Comparison of ENCODE assay signal across 19 cellular contexts in genomic region chr5:128632264-128632663, GRCh38.
DNase-seq lines count a peak whose midpoint lies in the region; ATAC-seq and TF ChIP-seq lines count a peak whose summit lies in the region.
"Had no signal": no experiment of that assay in that cellular context is flagged by ENCODE, and none has a peak within 500 bp of the region (broad histone marks: within the 10 kb centered on the region; RNA-seq: fewer than 3 reads in every experiment).

No MANE protein-coding gene starts in this region.

- no peak overlapping the region for H2BK15ac ChIP-seq in neuronal stem cell (ENCODE audit: low read length)

- H2BK5ac ChIP-seq in neuronal stem cell (ENCODE audit: low read length), result no peak overlapping the region

- H3K9me3 ChIP-seq in PC-3 (ENCODE audit: low read length) (no peaks in the 10 kb centered on the region), neuronal stem cell (replicated peaks in 1 of 2; ENCODE audit: control insufficient read depth in 2 of 2, insufficient read depth in 1 of 2, low read depth in 1 of 2, low read length in 2 of 2) (no peaks in the 10 kb centered on the region)
- H3K9me3 ChIP-seq: pancreas had no signal

- peak; percentile 78 for ATAC-seq in PC-3
- ATAC-seq: activated CD4-positive, CD25-positive, alpha-beta regulatory T cell treated with anti-CD3 and anti-CD28 coated beads, Interleukin-2, amount 50 U/mL, for 24 hours; activated T-helper 17 cell treated with anti-CD3 and anti-CD28 coated beads, Interleukin-2, amount 50 U/mL, for 72 hours; GM23338; pancreas had no signal

- H2BK120ac ChIP-seq in neuronal stem cell (ENCODE audit: low read depth, low read length), result no peak overlapping the region

- no peaks in the 10 kb centered on the region for H3K79me1 ChIP-seq in neuronal stem cell (ENCODE audit: low read depth, low read length)

- CTCF ChIA-PET in PC-3 (lab: Charles Lee), result no interaction called here

- intact Hi-C loops in PC-3 (cut with micrococcal nuclease), result no loop called here

- H2BK12ac ChIP-seq in neuronal stem cell (ENCODE audit: low read length), result no peak overlapping the region

- in situ Hi-C loops in GM13976 (cut with MboI; ENCODE audit: low sequenced_read_pairs, unreplicated experiment), result no loop called here

- H3K4me2 ChIP-seq in PC-3 (ENCODE audit: low read length), result no peak overlapping the region
- no peak overlapping the region for H3K4me2 ChIP-seq in neuronal stem cell (ENCODE audit: insufficient read depth, low read length, poor library complexity, severe bottlenecking)
- H3K4me2 ChIP-seq: GM23338 had no signal

- no peak overlapping the region for H2AK5ac ChIP-seq in neuronal stem cell (ENCODE audit: low read depth, low read length)

- POLR2A ChIA-PET in PC-3 (lab: Charles Lee; ENCODE audit: unreplicated experiment), result interaction anchor here (0.6 kb wide), 1 partner anchor 12 kb away, joined by 3 read pairs; no protein-coding TSS in a partner anchor

- TF ChIP-seq CTCF in PC-3 (conservative IDR thresholded peaks at IDR 0.05; ENCODE audit: low read depth, low read length) (no peak), endothelial cell (IDR thresholded peaks at IDR 0.05; ENCODE audit: unreplicated experiment) (no peak), GM13976 (IDR thresholded peaks at IDR 0.05; ENCODE audit: borderline replicate concordance, control extremely low read depth, extremely low read depth, insufficient read depth, missing control alignments) (no peak)

- H3K27me3 ChIP-seq in PC-3 (ENCODE audit: low read length) (no peaks in the 10 kb centered on the region), neuronal stem cell (ENCODE audit: control insufficient read depth in 3 of 3, insufficient read depth in 3 of 3, low read depth in 1 of 3, low read length in 3 of 3) (no peaks in the 10 kb centered on the region)
- H3K27me3 ChIP-seq: pancreas had no signal

- H3F3A ChIP-seq in PC-3 (ENCODE audit: low read length, unreplicated experiment), result no peaks in the 10 kb centered on the region

- no peak overlapping the region for H3K4me3 ChIP-seq in PC-3 (ENCODE audit: low read length)
- H3K4me3 ChIP-seq in neuronal stem cell (ENCODE audit: low read length in 2 of 2), result no peak overlapping the region
- H3K4me3 ChIP-seq: GM23338, pancreas, skin epidermis had no signal

- H3K27me3 Mint-ChIP-seq in endothelial cell (ENCODE audit: unreplicated experiment), result peaks cover 2% of the 10 kb centered on the region
- H3K27me3 Mint-ChIP-seq: activated T-helper 17 cell treated with anti-CD3 and anti-CD28 coated beads, Interleukin-2, amount 50 U/mL, for 72 hours had no signal

- H3K36me3 ChIP-seq in PC-3 (ENCODE audit: low read depth, low read length), result no peaks in the 10 kb centered on the region
- no peaks in the 10 kb centered on the region for H3K36me3 ChIP-seq in neuronal stem cell (replicated peaks in 1 of 2; ENCODE audit: control insufficient read depth in 2 of 2, insufficient read depth in 2 of 2, low read length in 2 of 2)
- H3K36me3 ChIP-seq: pancreas had no signal

- H2AFZ ChIP-seq in PC-3 (ENCODE audit: low read length) (peak overlapping the region; percentile 46; the same call in 1 of the 2 replicates), neuronal stem cell (ENCODE audit: low read length) (no peak overlapping the region)
- H2AFZ ChIP-seq: GM23338 had no signal

- H3K79me2 ChIP-seq in PC-3 (ENCODE audit: low read length), result no peaks in the 10 kb centered on the region

- H4K20me1 ChIP-seq in PC-3 (ENCODE audit: low read length), result no peaks in the 10 kb centered on the region

- H3K14ac ChIP-seq in neuronal stem cell (ENCODE audit: low read length), result no peak overlapping the region

- no peak overlapping the region for H3K9ac ChIP-seq in PC-3 (ENCODE audit: low read length)
- no peak overlapping the region for H3K9ac ChIP-seq in neuronal stem cell (ENCODE audit: low read depth, low read length, poor library complexity)

- peak; percentile 8 for DNase-seq in HK-2 (ENCODE audit: unreplicated experiment)
- peak; percentile 72 for DNase-seq in PC-3
- DNase-seq in endothelial cell (ENCODE audit: low spot score), result peak; percentile 11
- DNase-seq in neuronal stem cell (ENCODE audit: low spot score), result no peak
- no peak for DNase-seq in GM13976 (ENCODE audit: low spot score)
- DNase-seq in activated CD8-positive, alpha-beta memory T cell treated with anti-CD3 and anti-CD28 coated beads, Interleukin-2, amount 50 U/mL, for 48 hours, result no peak
- no peak for DNase-seq in NCI-H510A (lab: John Stamatoyannopoulos, UW)
- DNase-seq: AML-193, foreskin melanocyte, GF-D8, NCI-H1930, NCI-H446 treated with DMSO at 0.1 percent for 48 hours, pancreas, SIG-M5, T-helper 2 cell had no signal

- H4K91ac ChIP-seq in neuronal stem cell (ENCODE audit: low read depth, low read length, poor library complexity), result no peak overlapping the region

- H3K9me2 ChIP-seq in PC-3 (replicated peaks; ENCODE audit: low read length), result no peaks in the 10 kb centered on the region

- BruUV-seq in PC-3 (replicated peaks; lab: Mats Ljungman, UMichigan), result no TSS peak

- peak overlapping the region; percentile 21 for H3K18ac ChIP-seq in neuronal stem cell (ENCODE audit: low read length)

- no peak overlapping the region for H4K8ac ChIP-seq in neuronal stem cell (ENCODE audit: low read depth, low read length)

- no peaks in the 10 kb centered on the region for H3K36me3 Mint-ChIP-seq in endothelial cell (ENCODE audit: low read depth, unreplicated experiment)

- peaks cover 7% of the 10 kb centered on the region for H3K4me1 Mint-ChIP-seq in endothelial cell (ENCODE audit: unreplicated experiment)
- H3K4me1 Mint-ChIP-seq: activated T-helper 17 cell treated with anti-CD3 and anti-CD28 coated beads, Interleukin-2, amount 50 U/mL, for 72 hours; GM23338 had no signal

- H3K27ac Mint-ChIP-seq in endothelial cell (ENCODE audit: unreplicated experiment), result peak overlapping the region; percentile 67
- H3K27ac Mint-ChIP-seq: activated T-helper 17 cell treated with anti-CD3 and anti-CD28 coated beads, Interleukin-2, amount 50 U/mL, for 72 hours; GM23338 had no signal

- H3K4me1 ChIP-seq in PC-3 (ENCODE audit: insufficient read depth, low read length), result peaks cover 7% of the 10 kb centered on the region; the same call in 1 of the 2 replicates
- no peaks in the 10 kb centered on the region for H3K4me1 ChIP-seq in neuronal stem cell (ENCODE audit: control insufficient read depth in 2 of 2, insufficient read depth in 1 of 2, low read depth in 1 of 2, low read length in 2 of 2)
- H3K4me1 ChIP-seq: pancreas had no signal

- no peak overlapping the region for H3K4me3 Mint-ChIP-seq in endothelial cell (ENCODE audit: unreplicated experiment)
- H3K4me3 Mint-ChIP-seq: activated T-helper 17 cell treated with anti-CD3 and anti-CD28 coated beads, Interleukin-2, amount 50 U/mL, for 72 hours; GM23338 had no signal

- no peak overlapping the region for H3K4ac ChIP-seq in neuronal stem cell (ENCODE audit: low read length)

- no peak overlapping the region for H3K27ac ChIP-seq in PC-3 (ENCODE audit: low read length)
- no peak overlapping the region for H3K27ac ChIP-seq in neuronal stem cell (replicated peaks; ENCODE audit: low read length)
- H3K27ac ChIP-seq: pancreas, skin epidermis had no signal

- H3K9me3 Mint-ChIP-seq in endothelial cell (ENCODE audit: unreplicated experiment), result no peaks in the 10 kb centered on the region
- H3K9me3 Mint-ChIP-seq: activated T-helper 17 cell treated with anti-CD3 and anti-CD28 coated beads, Interleukin-2, amount 50 U/mL, for 72 hours had no signal

- WGBS in neuronal stem cell (ENCODE audit: extremely low coverage in 2 of 2, insufficient read length in 2 of 2, insufficient replicate concordance in 1 of 2), 2 donors, result no CpG with 5 or more reads among the region's 6 CpGs

- no peak overlapping the region for H3K23ac ChIP-seq in neuronal stem cell (ENCODE audit: low read depth, low read length, poor library complexity)

Comparison
In these comparisons a context has a peak if more than half of its experiments do, and no peak if none do; other contexts are left out.
1. DNase-seq: peak in HK-2 (single experiment), PC-3 (single experiment) and endothelial cell (single experiment); none in neuronal stem cell (single experiment), GM13976 (single experiment), activated CD8-positive, alpha-beta memory T cell treated with anti-CD3 and anti-CD28 coated beads, Interleukin-2, amount 50 U/mL, for 48 hours (single experiment) and NCI-H510A (single experiment).